In genomic region chr2:101516833-101517690, GRCh38 we compare ENCODE assay signal across 9 cellular contexts. TPM values are rescaled to one million over a fixed set of nuclear protein-coding genes. Genes with fewer than 3 reads are reported as not detected.
A peak's percentile ranks its signal among the peaks of the same experiment; 100 is the strongest.
DNase-seq lines count a peak whose midpoint lies in the region; ATAC-seq and TF ChIP-seq lines count a peak whose summit lies in the region.
"Had no signal": no experiment of that assay in that cellular context is flagged by ENCODE, and none has a peak within 500 bp of the region (broad histone marks: within the 10 kb centered on the region; RNA-seq: fewer than 3 reads in every experiment).

No MANE protein-coding gene starts in this region.

- ATAC-seq in effector memory CD8-positive, alpha-beta T cell (replicated peaks) = peak; percentile 27
- no peak for ATAC-seq in GM19395 (IDR thresholded peaks at IDR 0.05; ENCODE audit: unreplicated experiment)

- no peak overlapping the region for H3K18ac ChIP-seq in neuronal stem cell (ENCODE audit: low read length)

- DNase-seq in HCEC 1CT = peak; percentile 99
- peak; percentile 99 for DNase-seq in RPMI7951 (ENCODE audit: low read depth)
- no peak for DNase-seq in effector memory CD8-positive, alpha-beta T cell
- DNase-seq in left ventricle myocardium inferior = no peak
- DNase-seq in RPMI8226 = no peak
- no peak for DNase-seq in neuronal stem cell (ENCODE audit: low spot score)
- DNase-seq: anterior cingulate cortex had no signal

- peak overlapping the region in 1 of 2 donors; percentile 2 for H3K4me3 Mint-ChIP-seq in effector memory CD8-positive, alpha-beta T cell

- no peak overlapping the region for H2BK5ac ChIP-seq in neuronal stem cell (ENCODE audit: low read length)

- H3K27me3 Mint-ChIP-seq in effector memory CD8-positive, alpha-beta T cell = peaks cover 27% of the 10 kb centered on the region in 2 donors

- H2AK5ac ChIP-seq in neuronal stem cell (ENCODE audit: low read depth, low read length) = no peak overlapping the region

- no peak overlapping the region for H3K14ac ChIP-seq in neuronal stem cell (ENCODE audit: low read length)

- no peak overlapping the region for H2BK12ac ChIP-seq in neuronal stem cell (ENCODE audit: low read length)

- no peaks in the 10 kb centered on the region for H3K36me3 Mint-ChIP-seq in effector memory CD8-positive, alpha-beta T cell (ENCODE audit: insufficient read depth)

- TF ChIP-seq CTCF in left ventricle myocardium inferior (IDR thresholded peaks at IDR 0.05; ENCODE audit: borderline replicate concordance) = no peak

- H3K4me1 Mint-ChIP-seq in effector memory CD8-positive, alpha-beta T cell (ENCODE audit: low read depth in 2 of 2) = peaks cover 0 to 7% of the 10 kb centered on the region in 2 donors

- H3K27ac ChIP-seq in left ventricle myocardium inferior (replicated peaks) (no peak overlapping the region), neuronal stem cell (replicated peaks; ENCODE audit: low read length) (no peak overlapping the region)

- no peaks in the 10 kb centered on the region for H3K79me1 ChIP-seq in neuronal stem cell (ENCODE audit: low read depth, low read length)

- H3K9me3 Mint-ChIP-seq in effector memory CD8-positive, alpha-beta T cell = peaks cover 3 to 7% of the 10 kb centered on the region in 2 donors

- intact Hi-C loops in left ventricle myocardium inferior (cut with micrococcal nuclease) = loop anchor here (5.0 kb wide), 1 partner anchor 315 kb away; no protein-coding TSS in a partner anchor

- no peaks in the 10 kb centered on the region for H3K27me3 ChIP-seq in skeletal muscle satellite cell (ENCODE audit: control insufficient read depth, insufficient read depth, low read length)
- H3K27me3 ChIP-seq in left ventricle myocardium inferior (ENCODE audit: low read depth) = no peaks in the 10 kb centered on the region
- no peaks in the 10 kb centered on the region for H3K27me3 ChIP-seq in neuronal stem cell (ENCODE audit: control insufficient read depth in 3 of 3, insufficient read depth in 3 of 3, low read depth in 1 of 3, low read length in 3 of 3)

- H3K4me1 ChIP-seq in skeletal muscle satellite cell (ENCODE audit: control insufficient read depth, insufficient read depth, low read length) (peaks cover 60% of the 10 kb centered on the region), left ventricle myocardium inferior (peaks cover 37% of the 10 kb centered on the region), neuronal stem cell (ENCODE audit: control insufficient read depth in 2 of 2, insufficient read depth in 1 of 2, low read depth in 1 of 2, low read length in 2 of 2) (peaks cover 0 to 3% of the 10 kb centered on the region in 2 donors)

- WGBS in neuronal stem cell (ENCODE audit: extremely low coverage in 2 of 2, insufficient read length in 2 of 2, insufficient replicate concordance in 1 of 2), 2 donors = no CpG with 5 or more reads among the region's 8 CpGs

- no peak overlapping the region for H2BK120ac ChIP-seq in neuronal stem cell (ENCODE audit: low read depth, low read length)

- no peak overlapping the region for H3K23ac ChIP-seq in neuronal stem cell (ENCODE audit: low read depth, low read length, poor library complexity)

- no peak overlapping the region for H4K91ac ChIP-seq in neuronal stem cell (ENCODE audit: low read depth, low read length, poor library complexity)

- H3K4ac ChIP-seq in neuronal stem cell (ENCODE audit: low read length) = no peak overlapping the region

- H3K9me3 ChIP-seq in skeletal muscle satellite cell (replicated peaks; ENCODE audit: low read length) (peaks cover 6% of the 10 kb centered on the region), left ventricle myocardium inferior (replicated peaks) (no peaks in the 10 kb centered on the region), neuronal stem cell (replicated peaks in 1 of 2; ENCODE audit: control insufficient read depth in 2 of 2, insufficient read depth in 1 of 2, low read depth in 1 of 2, low read length in 2 of 2) (peaks cover 0 to 4% of the 10 kb centered on the region in 2 donors)

- H3K36me3 ChIP-seq in skeletal muscle satellite cell (ENCODE audit: insufficient read depth, low read length) (no peaks in the 10 kb centered on the region), left ventricle myocardium inferior (no peaks in the 10 kb centered on the region), neuronal stem cell (replicated peaks in 1 of 2; ENCODE audit: control insufficient read depth in 2 of 2, insufficient read depth in 2 of 2, low read length in 2 of 2) (no peaks in the 10 kb centered on the region)

- H2BK15ac ChIP-seq in neuronal stem cell (ENCODE audit: low read length) = no peak overlapping the region

- peak overlapping the region; percentile 48 for H3K4me3 ChIP-seq in skeletal muscle satellite cell (ENCODE audit: low read length)
- H3K4me3 ChIP-seq in left ventricle myocardium inferior = no peak overlapping the region
- peak overlapping the region in 1 of 2 donors; percentile 6 for H3K4me3 ChIP-seq in neuronal stem cell (ENCODE audit: low read length in 2 of 2)

- H3K4me2 ChIP-seq in skeletal muscle satellite cell (ENCODE audit: low read length) (peak overlapping the region; percentile 77), neuronal stem cell (ENCODE audit: insufficient read depth, low read length, poor library complexity, severe bottlenecking) (no peak overlapping the region)

- H2AFZ ChIP-seq in neuronal stem cell (ENCODE audit: low read length) = no peak overlapping the region

- H4K8ac ChIP-seq in neuronal stem cell (ENCODE audit: low read depth, low read length) = no peak overlapping the region

- H3K27ac Mint-ChIP-seq in effector memory CD8-positive, alpha-beta T cell = no peak overlapping the region

- H3K9ac ChIP-seq in skeletal muscle satellite cell (ENCODE audit: low read depth, low read length) (peak overlapping the region; percentile 73), neuronal stem cell (ENCODE audit: low read depth, low read length, poor library complexity) (no peak overlapping the region)

RNA-seq across cellular contexts. Expression of gene RFX8, which starts 42.1 kb away (rescaled TPM):
- 9.3 and 10.8 TPM in 2 replicates for total RNA-seq in RPMI7951 (2014; rRNA removed; shearing (Covaris generic))
- 11.7 and 13.5 TPM in 2 replicates for total RNA-seq in skeletal muscle satellite cell (2012; rRNA removed)
- total RNA-seq in left ventricle myocardium inferior = not detected
- polyA plus RNA-seq in neuronal stem cell (2013, experiment 1 of 2) = 0.20 TPM
- 0.07 TPM for polyA plus RNA-seq in neuronal stem cell (2013, experiment 2 of 2)

Comparison
In these comparisons a context has a peak if more than half of its experiments do, and no peak if none do; other contexts are left out.
1. DNase-seq: peak in HCEC 1CT (single experiment) and RPMI7951 (single experiment); none in effector memory CD8-positive, alpha-beta T cell (0 of 3), left ventricle myocardium inferior (single experiment), RPMI8226 (single experiment) and neuronal stem cell (single experiment).